In the genomic region with DNA sequence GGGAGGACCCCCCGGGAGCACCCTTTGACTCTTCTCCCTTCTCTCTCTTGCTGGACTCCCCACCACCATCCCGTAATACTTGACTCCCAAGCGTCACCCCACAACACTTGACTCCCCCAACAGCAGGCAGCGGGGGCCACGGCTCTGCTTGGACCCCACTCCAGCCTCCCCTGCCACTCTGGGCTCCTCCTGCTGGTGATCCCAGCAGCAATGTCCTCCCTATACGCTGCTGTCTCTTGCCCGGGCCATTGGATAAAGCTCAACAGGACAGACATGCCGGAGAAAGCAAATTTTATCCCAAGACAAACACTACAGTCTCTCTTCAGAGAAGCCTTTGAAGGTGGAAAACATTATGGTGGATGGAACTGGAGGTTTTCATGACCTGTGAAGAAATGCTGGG, we compare ENCODE assay signal across 31 cellular contexts. TPM values are rescaled to one million over a fixed set of nuclear protein-coding genes. Genes with fewer than 3 reads are reported as not detected.
"Had no signal": no experiment of that assay in that cellular context is flagged by ENCODE, and none has a peak within 500 bp of the region (broad histone marks: within the 10 kb centered on the region; RNA-seq: fewer than 3 reads in every experiment).

No MANE protein-coding gene starts in this region.

- H3K27ac ChIP-seq: brain microvascular endothelial cell, cardiac muscle cell, Peyer's patch, RWPE1, SJCRH30 had no signal

- H3K4me1 ChIP-seq: Peyer's patch, SJCRH30 had no signal

- H3K27me3 ChIP-seq: brain microvascular endothelial cell, cardiac muscle cell, Peyer's patch had no signal

- H3K36me3 ChIP-seq: brain microvascular endothelial cell, cardiac muscle cell, Peyer's patch, SJCRH30 had no signal

- H3K9me3 ChIP-seq: Peyer's patch, SJCRH30, SK-N-SH had no signal

- H3K4me3 Mint-ChIP-seq: activated B cell treated with CpG ODN at 0.5 μM for 24 hours; activated CD4-positive, alpha-beta T cell treated with anti-CD3 and anti-CD28 coated beads, Interleukin-2, amount 10 ng/mL, durations not matched to agents 24 days and 14 days; activated CD8-positive, alpha-beta memory T cell treated with anti-CD3 and anti-CD28 coated beads, Interleukin-2, amount 10 ng/mL, durations not matched to agents 7 days and 5 days; activated naive CD4-positive, alpha-beta T cell treated with anti-CD3 and anti-CD28 coated beads for 36 hours; activated naive CD8-positive, alpha-beta T cell; activated T-cell treated with anti-CD3 and anti-CD28 coated beads, Interleukin-2, amount 50 U/mL, for 4 hours; IgD-negative memory B cell; T-helper 2 cell treated with Interferon-gamma antibody and Interleukin-4, amounts not matched to agents 5 μg/mL and 100 μg/mL, for 36 hours had no signal

- H3K9me3 Mint-ChIP-seq: activated B cell treated with CpG ODN at 0.5 μM for 24 hours; activated CD4-positive, alpha-beta T cell treated with anti-CD3 and anti-CD28 coated beads, Interleukin-2, amount 10 ng/mL, durations not matched to agents 24 days and 14 days; activated naive CD4-positive, alpha-beta T cell treated with anti-CD3 and anti-CD28 coated beads for 36 hours; activated T-cell treated with anti-CD3 and anti-CD28 coated beads, Interleukin-2, amount 50 U/mL, for 4 hours; T-helper 2 cell treated with Interferon-gamma antibody and Interleukin-4, amounts not matched to agents 5 μg/mL and 100 μg/mL, for 36 hours had no signal

- H3K4me1 Mint-ChIP-seq: activated B cell treated with CpG ODN at 0.5 μM for 24 hours; activated CD4-positive, alpha-beta T cell treated with anti-CD3 and anti-CD28 coated beads, Interleukin-2, amount 10 ng/mL, durations not matched to agents 24 days and 14 days; activated CD8-positive, alpha-beta memory T cell treated with anti-CD3 and anti-CD28 coated beads, Interleukin-2, amount 10 ng/mL, durations not matched to agents 7 days and 5 days had no signal

- H3K27ac Mint-ChIP-seq: activated B cell treated with CpG ODN at 0.5 μM for 24 hours; activated CD4-positive, alpha-beta T cell treated with anti-CD3 and anti-CD28 coated beads, Interleukin-2, amount 10 ng/mL, durations not matched to agents 24 days and 14 days; activated CD8-positive, alpha-beta memory T cell treated with anti-CD3 and anti-CD28 coated beads, Interleukin-2, amount 10 ng/mL, durations not matched to agents 7 days and 5 days; activated naive CD4-positive, alpha-beta T cell treated with anti-CD3 and anti-CD28 coated beads for 36 hours; activated naive CD8-positive, alpha-beta T cell; IgD-negative memory B cell; T-helper 2 cell treated with Interferon-gamma antibody and Interleukin-4, amounts not matched to agents 5 μg/mL and 100 μg/mL, for 36 hours had no signal

- H3K4me3 ChIP-seq: cardiac muscle cell, Peyer's patch, SJCRH30 had no signal

- DNase-seq: activated B cell treated with CpG ODN at 0.5 μM for 24 hours; activated CD4-positive, alpha-beta T cell treated with anti-CD3 and anti-CD28 coated beads for 1 hour; activated CD4-positive, alpha-beta T cell treated with anti-CD3 and anti-CD28 coated beads, Interleukin-2, amount 10 ng/mL, durations not matched to agents 24 days and 14 days; activated CD4-positive, alpha-beta T cell treated with anti-CD3 and anti-CD28 coated beads, Interleukin-2, amount 50 U/mL, for 48 hours; activated CD8-positive, alpha-beta memory T cell treated with anti-CD3 and anti-CD28 coated beads, Interleukin-2, amount 10 ng/mL, durations not matched to agents 7 days and 5 days; activated effector memory CD4-positive, alpha-beta T cell treated with anti-CD3 and anti-CD28 coated beads, Interleukin-2, amount 50 U/mL, for 16 hours; activated naive CD4-positive, alpha-beta T cell treated with anti-CD3 and anti-CD28 coated beads for 36 hours; activated T-cell treated with anti-CD3 and anti-CD28 coated beads, Interleukin-2, amount 50 U/mL, for 4 hours; brain microvascular endothelial cell; KG1; MV-4-11; NCI-H1092 treated with DMSO at 0.1 percent for 48 hours; NCI-H1417 treated with DMSO at 0.1 percent for 48 hours; NCI-H1694 treated with DMSO at 0.1 percent for 48 hours; NCI-H2029 treated with DMSO at 0.1 percent for 48 hours; NCI-H345; NCI-H510A; NCI-H526 treated with DMSO at 0.1 percent for 48 hours; Right ventricle myocardium superior; SJCRH30; SK-N-SH; SW 1271 had no signal

- H3K36me3 Mint-ChIP-seq: activated CD8-positive, alpha-beta memory T cell treated with anti-CD3 and anti-CD28 coated beads, Interleukin-2, amount 10 ng/mL, durations not matched to agents 7 days and 5 days; activated naive CD8-positive, alpha-beta T cell had no signal

- ATAC-seq: activated CD8-positive, alpha-beta memory T cell treated with anti-CD3 and anti-CD28 coated beads, Interleukin-2, amount 10 ng/mL, durations not matched to agents 7 days and 5 days; activated T-cell treated with anti-CD3 and anti-CD28 coated beads, Interleukin-2, amount 50 U/mL, for 4 hours had no signal

RNA-seq across cellular contexts. Expression of gene AMER2, which starts 20.4 kb away (rescaled TPM):
- total RNA-seq: activated B cell treated with CpG ODN at 0.5 μM for 24 hours; activated CD4-positive, alpha-beta T cell treated with anti-CD3 and anti-CD28 coated beads, Interleukin-2, amount 10 ng/mL, durations not matched to agents 24 days and 14 days; activated CD8-positive, alpha-beta memory T cell treated with anti-CD3 and anti-CD28 coated beads, Interleukin-2, amount 10 ng/mL, durations not matched to agents 7 days and 5 days; activated naive CD4-positive, alpha-beta T cell treated with anti-CD3 and anti-CD28 coated beads for 36 hours; activated T-cell treated with anti-CD3 and anti-CD28 coated beads, Interleukin-2, amount 50 U/mL, for 4 hours; LHCN-M2; M059J; Peyer's patch; Right ventricle myocardium superior; SJCRH30; T-helper 1 cell treated with Interleukin-12 subunit alpha and Interleukin-12 subunit beta and Interleukin-4 antibody, amounts not matched to agents 30 ng/mL and 1 ng/mL, for 36 hours had no signal
- polyA plus RNA-seq: IgD-negative memory B cell, SK-N-SH had no signal
